ENCODE assay signal across 23 cellular contexts in the genomic region with DNA sequence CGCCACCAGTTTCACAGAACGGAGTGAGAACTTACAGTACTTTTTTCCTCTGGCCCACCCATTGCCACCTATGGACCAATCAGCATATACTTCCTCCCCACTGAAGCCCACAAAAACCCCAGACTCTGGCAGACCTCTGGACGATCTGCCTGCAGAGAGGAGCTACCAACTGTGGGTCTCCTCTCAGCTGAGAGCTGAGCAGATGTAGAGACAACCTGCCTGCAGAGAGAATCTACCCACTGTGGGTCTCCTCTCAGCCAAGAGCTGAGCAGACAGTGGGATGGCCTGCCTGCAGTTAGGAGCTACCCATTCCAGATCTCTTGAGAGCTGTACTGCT.
"Had no signal": no experiment of that assay in that cellular context is flagged by ENCODE, and none has a peak within 500 bp of the region (broad histone marks: within the 10 kb centered on the region; RNA-seq: fewer than 3 reads in every experiment).

No MANE protein-coding gene starts in this region.

- H3K27ac ChIP-seq: body of pancreas, heart right ventricle, left ventricle myocardium inferior, spleen, upper lobe of left lung had no signal

- H3K4me1 ChIP-seq: body of pancreas, heart right ventricle, left ventricle myocardium inferior, spleen, upper lobe of left lung had no signal

- H3K27me3 Mint-ChIP-seq: activated naive CD8-positive, alpha-beta T cell treated with anti-CD3 and anti-CD28 coated beads, Interleukin-2, amount 50 U/mL, for 24 hours had no signal

- H3K27ac Mint-ChIP-seq: activated naive CD8-positive, alpha-beta T cell treated with anti-CD3 and anti-CD28 coated beads, Interleukin-2, amount 50 U/mL, for 24 hours; immature natural killer cell; natural killer cell had no signal

- H3K4me1 Mint-ChIP-seq: activated naive CD8-positive, alpha-beta T cell treated with anti-CD3 and anti-CD28 coated beads, Interleukin-2, amount 50 U/mL, for 24 hours had no signal

- FAIRE-seq: endometrium had no signal

- H3K9me3 Mint-ChIP-seq: activated naive CD8-positive, alpha-beta T cell treated with anti-CD3 and anti-CD28 coated beads, Interleukin-2, amount 50 U/mL, for 24 hours; activated T-cell treated with anti-CD3 and anti-CD28 coated beads, Interleukin-2, amount 50 U/mL, for 4 hours; natural killer cell had no signal

- H3K9me3 ChIP-seq: body of pancreas, heart right ventricle, left ventricle myocardium inferior, spleen, upper lobe of left lung had no signal

- ATAC-seq: activated naive CD8-positive, alpha-beta T cell treated with anti-CD3 and anti-CD28 coated beads, Interleukin-2, amount 50 U/mL, for 24 hours; activated T-cell treated with anti-CD3 and anti-CD28 coated beads, Interleukin-2, amount 50 U/mL, for 4 hours; body of pancreas; heart right ventricle; natural killer cell had no signal

- H3K4me3 Mint-ChIP-seq: activated naive CD8-positive, alpha-beta T cell treated with anti-CD3 and anti-CD28 coated beads, Interleukin-2, amount 50 U/mL, for 24 hours; activated T-cell treated with anti-CD3 and anti-CD28 coated beads, Interleukin-2, amount 50 U/mL, for 4 hours; immature natural killer cell; natural killer cell had no signal

- H3K36me3 Mint-ChIP-seq: natural killer cell had no signal

- H3K4me3 ChIP-seq: body of pancreas, heart right ventricle, left ventricle myocardium inferior, spleen, upper lobe of left lung had no signal

- DNase-seq: activated CD4-positive, alpha-beta T cell treated with anti-CD3 and anti-CD28 coated beads, Interleukin-2, amount 50 U/mL, for 4 hours; activated CD8-positive, alpha-beta memory T cell treated with anti-CD3 and anti-CD28 coated beads for 24 hours; activated CD8-positive, alpha-beta memory T cell treated with anti-CD3 and anti-CD28 coated beads, Interleukin-2, amount 50 U/mL, for 4 hours; activated naive CD4-positive, alpha-beta T cell treated with Interleukin-2 at 50 U/mL for 16 hours; activated naive CD8-positive, alpha-beta T cell treated with anti-CD3 and anti-CD28 coated beads, Interleukin-2, amount 50 U/mL, for 24 hours; activated T-cell treated with anti-CD3 and anti-CD28 coated beads, Interleukin-2, amount 50 U/mL, for 4 hours; erythroblast; foreskin fibroblast; heart right ventricle; immature natural killer cell; kidney glomerular epithelial cell; left ventricle myocardium inferior; mammary epithelial cell; midbrain; natural killer cell; retina; stimulated activated CD4-positive, alpha-beta T cell treated with anti-CD3 and anti-CD28 coated beads, Interleukin-4, amount 100 ng/mL, for 1 hour; stimulated activated naive CD4-positive, alpha-beta T cell; T-helper 9 cell had no signal
